1 cellular context compared by ENCODE assay signal in the genomic region with DNA sequence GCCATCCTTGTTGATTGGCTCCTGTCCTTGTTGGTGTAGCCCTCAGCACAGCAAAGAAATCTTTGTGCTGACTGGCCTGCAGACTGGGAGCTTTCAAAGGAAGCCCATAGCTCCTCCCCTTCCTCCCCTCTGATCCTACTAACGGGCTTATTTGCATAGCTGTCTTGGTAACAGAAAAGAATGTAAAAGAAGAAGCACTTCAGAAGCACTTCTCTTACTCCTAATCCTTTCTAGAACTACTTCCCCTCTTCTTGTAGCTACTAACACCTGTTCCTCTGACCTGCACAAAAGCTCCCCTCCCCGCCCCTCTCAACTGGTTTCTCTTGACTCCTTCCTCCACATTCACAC.
TF ChIP-seq lines count a peak whose summit lies in the region.

No MANE protein-coding gene starts in this region.

TF ChIP-seq in GM23338, 12 proteins besides CTCF, POLR2A, EP300 and RAD21 (continued from another document):
- TF ChIP-seq, protein P1, sequence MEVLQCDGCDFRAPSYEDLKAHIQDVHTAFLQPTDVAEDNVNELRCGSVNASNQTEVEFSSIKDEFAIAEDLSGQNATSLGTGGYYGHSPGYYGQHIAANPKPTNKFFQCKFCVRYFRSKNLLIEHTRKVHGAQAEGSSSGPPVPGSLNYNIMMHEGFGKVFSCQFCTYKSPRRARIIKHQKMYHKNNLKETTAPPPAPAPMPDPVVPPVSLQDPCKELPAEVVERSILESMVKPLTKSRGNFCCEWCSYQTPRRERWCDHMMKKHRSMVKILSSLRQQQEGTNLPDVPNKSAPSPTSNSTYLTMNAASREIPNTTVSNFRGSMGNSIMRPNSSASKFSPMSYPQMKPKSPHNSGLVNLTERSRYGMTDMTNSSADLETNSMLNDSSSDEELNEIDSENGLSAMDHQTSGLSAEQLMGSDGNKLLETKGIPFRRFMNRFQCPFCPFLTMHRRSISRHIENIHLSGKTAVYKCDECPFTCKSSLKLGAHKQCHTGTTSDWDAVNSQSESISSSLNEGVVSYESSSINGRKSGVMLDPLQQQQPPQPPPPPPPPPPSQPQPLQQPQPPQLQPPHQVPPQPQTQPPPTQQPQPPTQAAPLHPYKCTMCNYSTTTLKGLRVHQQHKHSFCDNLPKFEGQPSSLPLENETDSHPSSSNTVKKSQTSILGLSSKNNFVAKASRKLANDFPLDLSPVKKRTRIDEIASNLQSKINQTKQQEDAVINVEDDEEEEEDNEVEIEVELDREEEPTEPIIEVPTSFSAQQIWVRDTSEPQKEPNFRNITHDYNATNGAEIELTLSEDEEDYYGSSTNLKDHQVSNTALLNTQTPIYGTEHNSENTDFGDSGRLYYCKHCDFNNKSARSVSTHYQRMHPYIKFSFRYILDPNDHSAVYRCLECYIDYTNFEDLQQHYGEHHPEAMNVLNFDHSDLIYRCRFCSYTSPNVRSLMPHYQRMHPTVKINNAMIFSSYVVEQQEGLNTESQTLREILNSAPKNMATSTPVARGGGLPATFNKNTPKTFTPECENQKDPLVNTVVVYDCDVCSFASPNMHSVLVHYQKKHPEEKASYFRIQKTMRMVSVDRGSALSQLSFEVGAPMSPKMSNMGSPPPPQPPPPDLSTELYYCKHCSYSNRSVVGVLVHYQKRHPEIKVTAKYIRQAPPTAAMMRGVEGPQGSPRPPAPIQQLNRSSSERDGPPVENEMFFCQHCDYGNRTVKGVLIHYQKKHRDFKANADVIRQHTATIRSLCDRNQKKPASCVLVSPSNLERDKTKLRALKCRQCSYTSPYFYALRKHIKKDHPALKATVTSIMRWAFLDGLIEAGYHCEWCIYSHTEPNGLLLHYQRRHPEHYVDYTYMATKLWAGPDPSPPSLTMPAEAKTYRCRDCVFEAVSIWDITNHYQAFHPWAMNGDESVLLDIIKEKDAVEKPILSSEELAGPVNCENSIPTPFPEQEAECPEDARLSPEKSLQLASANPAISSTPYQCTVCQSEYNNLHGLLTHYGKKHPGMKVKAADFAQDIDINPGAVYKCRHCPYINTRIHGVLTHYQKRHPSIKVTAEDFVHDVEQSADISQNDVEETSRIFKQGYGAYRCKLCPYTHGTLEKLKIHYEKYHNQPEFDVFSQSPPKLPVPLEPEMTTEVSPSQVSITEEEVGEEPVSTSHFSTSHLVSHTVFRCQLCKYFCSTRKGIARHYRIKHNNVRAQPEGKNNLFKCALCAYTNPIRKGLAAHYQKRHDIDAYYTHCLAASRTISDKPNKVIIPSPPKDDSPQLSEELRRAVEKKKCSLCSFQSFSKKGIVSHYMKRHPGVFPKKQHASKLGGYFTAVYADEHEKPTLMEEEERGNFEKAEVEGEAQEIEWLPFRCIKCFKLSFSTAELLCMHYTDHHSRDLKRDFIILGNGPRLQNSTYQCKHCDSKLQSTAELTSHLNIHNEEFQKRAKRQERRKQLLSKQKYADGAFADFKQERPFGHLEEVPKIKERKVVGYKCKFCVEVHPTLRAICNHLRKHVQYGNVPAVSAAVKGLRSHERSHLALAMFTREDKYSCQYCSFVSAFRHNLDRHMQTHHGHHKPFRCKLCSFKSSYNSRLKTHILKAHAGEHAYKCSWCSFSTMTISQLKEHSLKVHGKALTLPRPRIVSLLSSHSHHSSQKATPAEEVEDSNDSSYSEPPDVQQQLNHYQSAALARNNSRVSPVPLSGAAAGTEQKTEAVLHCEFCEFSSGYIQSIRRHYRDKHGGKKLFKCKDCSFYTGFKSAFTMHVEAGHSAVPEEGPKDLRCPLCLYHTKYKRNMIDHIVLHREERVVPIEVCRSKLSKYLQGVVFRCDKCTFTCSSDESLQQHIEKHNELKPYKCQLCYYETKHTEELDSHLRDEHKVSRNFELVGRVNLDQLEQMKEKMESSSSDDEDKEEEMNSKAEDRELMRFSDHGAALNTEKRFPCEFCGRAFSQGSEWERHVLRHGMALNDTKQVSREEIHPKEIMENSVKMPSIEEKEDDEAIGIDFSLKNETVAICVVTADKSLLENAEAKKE (CRISPR knock-in tag; IDR thresholded peaks at IDR 0.05), result peak; percentile 65; the same call in 1 of the 2 replicates
- no peak for TF ChIP-seq EZH2phosphoT487 (IDR thresholded peaks at IDR 0.05; ENCODE audit: unreplicated experiment)
- TF ChIP-seq STAT1 (IDR thresholded peaks at IDR 0.05; ENCODE audit: unreplicated experiment), result no peak
